16 cellular contexts compared by ENCODE assay signal in the genomic region with DNA sequence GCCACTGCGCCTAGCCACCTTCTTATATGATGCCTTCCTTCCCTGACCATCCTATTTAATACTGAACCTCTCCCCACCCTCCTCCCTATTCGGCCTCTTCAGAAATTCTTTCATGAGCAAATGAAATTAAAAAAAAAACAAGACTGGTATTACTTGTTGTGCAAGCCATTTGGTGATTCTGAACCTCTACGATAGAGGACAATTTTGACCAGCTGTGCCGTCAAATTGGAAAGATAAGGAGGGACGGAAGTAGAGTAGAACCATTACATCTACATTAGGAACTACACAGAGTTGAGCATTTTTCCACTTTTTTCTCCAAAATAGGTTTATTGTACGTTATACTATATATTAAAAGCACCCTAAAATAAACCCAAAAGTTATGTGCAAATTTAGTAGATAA.
"Had no signal": no experiment of that assay in that cellular context is flagged by ENCODE, and none has a peak within 500 bp of the region (broad histone marks: within the 10 kb centered on the region; RNA-seq: fewer than 3 reads in every experiment).

No MANE protein-coding gene starts in this region.

- ATAC-seq: foreskin keratinocyte; naive thymus-derived CD4-positive, alpha-beta T cell; stimulated activated naive B cell treated with anti-CD40 and anti-IgM and Interleukin-4, amounts not matched to agents 10 μg/mL and 1 μg/mL and 100 μg/mL, for 72 hours; WTC11 had no signal

- H3K9me3 ChIP-seq: neutrophil, transverse colon had no signal

- H3K27me3 ChIP-seq: adrenal gland, foreskin keratinocyte, neutrophil, transverse colon had no signal

- H3K27ac ChIP-seq: neutrophil, transverse colon had no signal

- H3K36me3 ChIP-seq: adrenal gland, neutrophil, transverse colon had no signal

- DNase-seq: activated CD4-positive, alpha-beta memory T cell treated with anti-CD3 and anti-CD28 coated beads, Interleukin-2, amount 10 ng/mL, durations not matched to agents 7 days and 5 days; activated CD4-positive, alpha-beta T cell treated with anti-CD3 and anti-CD28 coated beads for 4 hours; activated effector memory CD4-positive, alpha-beta T cell treated with anti-CD3 and anti-CD28 coated beads, Interleukin-2, amount 50 U/mL, for 16 hours; activated T-cell treated with anti-CD3 and anti-CD28 coated beads, Interleukin-2, amount 50 U/mL, for 48 hours; adrenal gland; caudate nucleus; foreskin keratinocyte; head of caudate nucleus; naive thymus-derived CD4-positive, alpha-beta T cell; stimulated activated CD4-positive, alpha-beta T cell treated with anti-CD3 and anti-CD28 coated beads, Interleukin-15, amount 100 ng/mL, for 24 hours; stimulated activated CD4-positive, alpha-beta T cell treated with anti-CD3 and anti-CD28 coated beads, Interleukin-4, amount 100 ng/mL, for 1 hour; stimulated activated naive B cell treated with anti-CD40 and anti-IgM and Interleukin-4, amounts not matched to agents 10 μg/mL and 1 μg/mL and 100 μg/mL, for 72 hours; T-helper 1 cell; transverse colon had no signal

- H3K4me3 ChIP-seq: adrenal gland, transverse colon had no signal
